9 cellular contexts compared by ENCODE assay signal in genomic region chr10:72087392-72087968, GRCh38. TPM values are rescaled to one million over a fixed set of nuclear protein-coding genes. Genes with fewer than 3 reads are reported as not detected.
DNase-seq lines count a peak whose midpoint lies in the region; ATAC-seq and TF ChIP-seq lines count a peak whose summit lies in the region.
"Had no signal": no experiment of that assay in that cellular context is flagged by ENCODE, and none has a peak within 500 bp of the region (broad histone marks: within the 10 kb centered on the region; RNA-seq: fewer than 3 reads in every experiment).

No MANE protein-coding gene starts in this region.

- POLR2A ChIA-PET in OCI-LY7 (lab: Charles Lee): interaction anchor here (1.3 kb wide), 1 partner anchor 10 kb away, joined by 4 read pairs; no protein-coding TSS in a partner anchor

- H3K9me2 ChIP-seq in OCI-LY7 (ENCODE audit: insufficient read depth, low read length): no peaks in the 10 kb centered on the region

- H3K36me3 ChIP-seq in OCI-LY7 (ENCODE audit: insufficient read depth, low read length) (no peaks in the 10 kb centered on the region), ascending aorta (no peaks in the 10 kb centered on the region)

- peak overlapping the region; percentile 73 for H3K4me3 ChIP-seq in OCI-LY7 (ENCODE audit: low read depth, low read length, poor library complexity, severe bottlenecking)
- H3K4me3 ChIP-seq in ascending aorta: peak overlapping the region; percentile 54 to 62

- H3K9me3 Mint-ChIP-seq in stimulated activated naive CD8-positive, alpha-beta T cell treated with anti-CD3 and anti-CD28 coated beads, Interleukin-15, amount 100 ng/mL, for 72 hours: no peaks in the 10 kb centered on the region

- peaks cover 67% of the 10 kb centered on the region for H3K4me1 Mint-ChIP-seq in stimulated activated naive CD8-positive, alpha-beta T cell treated with anti-CD3 and anti-CD28 coated beads, Interleukin-15, amount 100 ng/mL, for 72 hours

- H3K4me1 ChIP-seq in OCI-LY7 (ENCODE audit: insufficient read depth, low read length, poor library complexity, severe bottlenecking): peaks cover 41% of the 10 kb centered on the region
- peaks cover 7 to 15% of the 10 kb centered on the region in 2 donors for H3K4me1 ChIP-seq in ascending aorta

- H3K4me3 Mint-ChIP-seq in stimulated activated naive CD8-positive, alpha-beta T cell treated with anti-CD3 and anti-CD28 coated beads, Interleukin-15, amount 100 ng/mL, for 72 hours: peak overlapping the region; percentile 98 to 100

- peak; percentile 47 for ATAC-seq in stimulated activated naive CD8-positive, alpha-beta T cell treated with anti-CD3 and anti-CD28 coated beads, Interleukin-15, amount 100 ng/mL, for 72 hours
- no peak for ATAC-seq in GM18870 (IDR thresholded peaks at IDR 0.05; ENCODE audit: unreplicated experiment)
- ATAC-seq in HG03045 (IDR thresholded peaks at IDR 0.05; ENCODE audit: unreplicated experiment): no peak
- ATAC-seq in HG03280 (IDR thresholded peaks at IDR 0.05; ENCODE audit: unreplicated experiment): no peak

- intact Hi-C loops in OCI-LY7 (cut with micrococcal nuclease; ENCODE audit: unreplicated experiment) (no loop called here), ascending aorta (cut with DNase I) (no loop called here)

- H3K27me3 Mint-ChIP-seq in stimulated activated naive CD8-positive, alpha-beta T cell treated with anti-CD3 and anti-CD28 coated beads, Interleukin-15, amount 100 ng/mL, for 72 hours: no peaks in the 10 kb centered on the region

- H4K20me1 ChIP-seq in OCI-LY7 (ENCODE audit: insufficient read depth, low read length): no peaks in the 10 kb centered on the region

- H3K79me2 ChIP-seq in OCI-LY7 (ENCODE audit: insufficient read depth, low read depth, low read length): no peaks in the 10 kb centered on the region

- H3K27ac ChIP-seq in OCI-LY7 (ENCODE audit: low read depth, low read length, poor library complexity, severe bottlenecking) (no peak overlapping the region), ascending aorta (no peak overlapping the region)

- CTCF ChIA-PET in OCI-LY7 (lab: Charles Lee; ENCODE audit: unreplicated experiment): interaction anchor here (0.7 kb wide), 1 partner anchor 136 kb away, joined by 3 read pairs; no protein-coding TSS in a partner anchor

- H3K27ac Mint-ChIP-seq in stimulated activated naive CD8-positive, alpha-beta T cell treated with anti-CD3 and anti-CD28 coated beads, Interleukin-15, amount 100 ng/mL, for 72 hours: peak overlapping the region; percentile 93 to 99

- H3K4me2 ChIP-seq in OCI-LY7 (ENCODE audit: low read length): peak overlapping the region; percentile 95

- H3K9me3 ChIP-seq in OCI-LY7 (ENCODE audit: low read length) (no peaks in the 10 kb centered on the region), ascending aorta (no peaks in the 10 kb centered on the region)

- peak; percentile 34 for DNase-seq in OCI-LY7 (ENCODE audit: low spot score)
- DNase-seq in ascending aorta (ENCODE audit: low spot score in 2 of 2): no peak
- DNase-seq in left kidney (ENCODE audit: low read depth, low spot score): peak; percentile 60
- DNase-seq in stimulated activated naive CD8-positive, alpha-beta T cell treated with anti-CD3 and anti-CD28 coated beads, Interleukin-15, amount 100 ng/mL, for 72 hours: peak in 1 of 2 donors; percentile 55
- DNase-seq in NCI-H526 (lab: John Stamatoyannopoulos, UW): no peak

- TF ChIP-seq CTCF in OCI-LY7 (conservative IDR thresholded peaks at IDR 0.05; ENCODE audit: low read length) (no peak), ascending aorta (IDR thresholded peaks at IDR 0.05) (no peak)

- peaks cover 13% of the 10 kb centered on the region for H3K27me3 ChIP-seq in ascending aorta

- H2AFZ ChIP-seq in OCI-LY7 (ENCODE audit: low read length): peak overlapping the region; percentile 93

- no TSS peak for BruUV-seq in OCI-LY7 (replicated peaks; lab: Mats Ljungman, UMichigan)

RNA-seq across cellular contexts. Expression of gene SPOCK2, which starts 0.9 kb away (rescaled TPM):
- total RNA-seq in OCI-LY7 (2014; rRNA removed; shearing (Covaris generic)): 0.76 and 2.2 TPM in 2 replicates
- total RNA-seq in OCI-LY7 (2022) (6.3 and 7.5 TPM in 2 replicates), ascending aorta (9.7 TPM)
- total RNA-seq: M059J had no signal

Comparison
In these comparisons a context has a peak if more than half of its experiments do, and no peak if none do; other contexts are left out.
1. DNase-seq: peak in OCI-LY7 (single experiment) and left kidney (single experiment); none in ascending aorta (0 of 2) and NCI-H526 (0 of 2).